Comparison of ENCODE assay signal across 8 cellular contexts in the genomic region with DNA sequence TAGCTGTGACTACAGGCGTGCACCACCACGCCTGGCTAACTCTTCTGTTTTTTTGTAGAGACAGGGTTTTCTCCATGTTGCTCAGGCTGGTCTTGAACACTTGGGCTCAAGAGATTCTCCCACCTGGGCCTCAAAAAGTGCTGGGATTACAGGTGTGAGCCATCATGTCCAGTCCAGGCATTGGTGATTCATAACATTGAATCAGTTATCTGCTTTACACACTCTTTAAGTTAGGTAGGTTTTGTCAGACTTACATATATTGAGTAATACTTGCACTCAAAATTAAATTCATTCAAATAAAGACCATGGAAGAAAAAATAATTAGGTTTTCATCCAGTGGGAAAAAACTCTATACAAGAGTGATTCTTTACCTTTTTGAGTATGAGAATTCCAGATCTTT.
"Had no signal": no experiment of that assay in that cellular context is flagged by ENCODE, and none has a peak within 500 bp of the region (broad histone marks: within the 10 kb centered on the region; RNA-seq: fewer than 3 reads in every experiment).

No MANE protein-coding gene starts in this region.

- H3K27ac ChIP-seq: HL-60, KMS-11 had no signal

- ATAC-seq: HepG2, K562 had no signal

- H3K4me2 ChIP-seq: KMS-11 had no signal

- H3K4me3 ChIP-seq: K562 had no signal

- FAIRE-seq: HepG2, HTR-8/SVneo, K562 had no signal

- DNase-seq: IMR-90, KBM-7, KG1 had no signal
